39 cellular contexts compared by ENCODE assay signal in genomic region chr1:20312818-20313217, GRCh38. TPM values are rescaled to one million over a fixed set of nuclear protein-coding genes. Genes with fewer than 3 reads are reported as not detected.
"Had no signal": no experiment of that assay in that cellular context is flagged by ENCODE, and none has a peak within 500 bp of the region (broad histone marks: within the 10 kb centered on the region; RNA-seq: fewer than 3 reads in every experiment).

No MANE protein-coding gene starts in this region.

- H3K36me3 ChIP-seq: MG63 had no signal

- H3K9me3 ChIP-seq: MG63 had no signal

- H3K4me3 ChIP-seq: MG63 had no signal

- DNase-seq: Karpas-422, Kasumi-1, MG63, MM.1S, MV-4-11, NCI-H1048, NCI-H1092, NCI-H1092 treated with DMSO at 0.1 percent for 48 hours, NCI-H1105, NCI-H1105 treated with DMSO at 0.1 percent for 48 hours, NCI-H1417, NCI-H1417 treated with DMSO at 0.1 percent for 48 hours, NCI-H1436, NCI-H1436 treated with DMSO at 0.1 percent for 48 hours, NCI-H146, NCI-H1694, NCI-H1694 treated with DMSO at 0.1 percent for 48 hours, NCI-H187, NCI-H187 treated with DMSO at 0.1 percent for 48 hours, NCI-H1930, NCI-H2029, NCI-H2029 treated with DMSO at 0.1 percent for 48 hours, NCI-H2081, NCI-H2081 treated with DMSO at 0.1 percent for 48 hours, NCI-H2107, NCI-H2171, NCI-H2171 treated with DMSO at 0.1 percent for 48 hours, NCI-H2227 treated with DMSO at 0.1 percent for 48 hours, NCI-H226, NCI-H345, NCI-H446, NCI-H446 treated with DMSO at 0.1 percent for 48 hours, NCI-H510A, NCI-H510A treated with DMSO at 0.1 percent for 48 hours, NCI-H524 had no signal

- H3K27me3 ChIP-seq: MG63 had no signal

RNA-seq across cellular contexts. Expression of gene VWA5B1, which starts 22.1 kb away (rescaled TPM):
- total RNA-seq: LHCN-M2, M059J, MCF 10A, NCI-H460 had no signal
